ENCODE assay signal across 3 cellular contexts in the genomic region with DNA sequence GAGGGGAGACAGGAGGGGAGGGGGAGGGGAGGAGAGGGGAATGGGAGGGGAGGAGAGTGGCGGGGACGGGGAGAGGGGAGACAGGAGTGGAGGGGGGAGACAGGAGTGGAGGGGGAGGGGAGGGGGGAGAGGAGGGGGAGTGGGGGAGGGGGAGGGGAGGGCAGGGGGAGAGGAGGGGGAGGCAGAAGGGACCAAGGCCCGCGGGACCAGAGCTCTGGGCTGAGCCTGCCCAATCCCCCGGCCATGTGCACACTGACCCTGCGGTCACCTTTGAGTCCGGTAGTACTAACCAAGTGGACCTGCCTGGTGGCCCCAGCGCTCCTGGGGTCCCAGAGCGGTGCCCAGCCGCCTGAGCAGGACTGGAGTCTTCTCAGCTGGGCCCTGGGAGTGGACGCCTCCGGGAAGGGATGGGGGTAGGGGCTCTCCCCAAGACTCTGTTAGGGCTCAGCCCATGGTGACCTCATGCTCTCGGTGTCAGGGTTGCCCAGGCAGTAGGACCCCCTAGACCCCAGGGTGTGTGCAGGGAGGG.
TF ChIP-seq lines count a peak whose summit lies in the region.

No MANE protein-coding gene starts in this region.

TF ChIP-seq in HEK293, 187 proteins besides CTCF, POLR2A, EP300 and RAD21:
- TF ChIP-seq BCL11A (tag by site-specific recombination; IDR thresholded peaks at IDR 0.05; ENCODE audit: low read depth), result peak; percentile 12; the same call in 1 of the 2 replicates
- TF ChIP-seq, protein P1, sequence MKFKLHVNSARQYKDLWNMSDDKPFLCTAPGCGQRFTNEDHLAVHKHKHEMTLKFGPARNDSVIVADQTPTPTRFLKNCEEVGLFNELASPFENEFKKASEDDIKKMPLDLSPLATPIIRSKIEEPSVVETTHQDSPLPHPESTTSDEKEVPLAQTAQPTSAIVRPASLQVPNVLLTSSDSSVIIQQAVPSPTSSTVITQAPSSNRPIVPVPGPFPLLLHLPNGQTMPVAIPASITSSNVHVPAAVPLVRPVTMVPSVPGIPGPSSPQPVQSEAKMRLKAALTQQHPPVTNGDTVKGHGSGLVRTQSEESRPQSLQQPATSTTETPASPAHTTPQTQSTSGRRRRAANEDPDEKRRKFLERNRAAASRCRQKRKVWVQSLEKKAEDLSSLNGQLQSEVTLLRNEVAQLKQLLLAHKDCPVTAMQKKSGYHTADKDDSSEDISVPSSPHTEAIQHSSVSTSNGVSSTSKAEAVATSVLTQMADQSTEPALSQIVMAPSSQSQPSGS (tag by site-specific recombination; IDR thresholded peaks at IDR 0.05; ENCODE audit: low read depth), result no peak
TF ChIP-seq in HEK293: peak in this region for 1.

TF ChIP-seq in K562, 482 proteins besides CTCF, POLR2A, EP300 and RAD21:
- no peak for TF ChIP-seq ZNF212 (CRISPR knock-in tag; IDR thresholded peaks at IDR 0.05)
- no peak for TF ChIP-seq RBFOX2 (IDR thresholded peaks at IDR 0.05; ENCODE audit: low read depth, low read length)
- TF ChIP-seq PCBP1 (IDR thresholded peaks at IDR 0.05; ENCODE audit: low read depth, low read length, poor library complexity, severe bottlenecking), result peak; percentile 94
- no peak for TF ChIP-seq TSC22D4 (tag; IDR thresholded peaks at IDR 0.05)
- no peak for TF ChIP-seq ZNF584 (CRISPR knock-in tag; IDR thresholded peaks at IDR 0.05; ENCODE audit: low read depth)

TF ChIP-seq in neural cell, 6 proteins besides CTCF, POLR2A, EP300 and RAD21:
- TF ChIP-seq MXI1 (conservative IDR thresholded peaks at IDR 0.05; ENCODE audit: poor library complexity, severe bottlenecking), result no peak
- TF ChIP-seq SMC3 (conservative IDR thresholded peaks at IDR 0.05; ENCODE audit: poor library complexity), result no peak
- TF ChIP-seq EZH2 (IDR thresholded peaks at IDR 0.05; ENCODE audit: borderline replicate concordance, insufficient read depth, low read length, poor library complexity, severe bottlenecking), result no peak
- TF ChIP-seq, protein P2, sequence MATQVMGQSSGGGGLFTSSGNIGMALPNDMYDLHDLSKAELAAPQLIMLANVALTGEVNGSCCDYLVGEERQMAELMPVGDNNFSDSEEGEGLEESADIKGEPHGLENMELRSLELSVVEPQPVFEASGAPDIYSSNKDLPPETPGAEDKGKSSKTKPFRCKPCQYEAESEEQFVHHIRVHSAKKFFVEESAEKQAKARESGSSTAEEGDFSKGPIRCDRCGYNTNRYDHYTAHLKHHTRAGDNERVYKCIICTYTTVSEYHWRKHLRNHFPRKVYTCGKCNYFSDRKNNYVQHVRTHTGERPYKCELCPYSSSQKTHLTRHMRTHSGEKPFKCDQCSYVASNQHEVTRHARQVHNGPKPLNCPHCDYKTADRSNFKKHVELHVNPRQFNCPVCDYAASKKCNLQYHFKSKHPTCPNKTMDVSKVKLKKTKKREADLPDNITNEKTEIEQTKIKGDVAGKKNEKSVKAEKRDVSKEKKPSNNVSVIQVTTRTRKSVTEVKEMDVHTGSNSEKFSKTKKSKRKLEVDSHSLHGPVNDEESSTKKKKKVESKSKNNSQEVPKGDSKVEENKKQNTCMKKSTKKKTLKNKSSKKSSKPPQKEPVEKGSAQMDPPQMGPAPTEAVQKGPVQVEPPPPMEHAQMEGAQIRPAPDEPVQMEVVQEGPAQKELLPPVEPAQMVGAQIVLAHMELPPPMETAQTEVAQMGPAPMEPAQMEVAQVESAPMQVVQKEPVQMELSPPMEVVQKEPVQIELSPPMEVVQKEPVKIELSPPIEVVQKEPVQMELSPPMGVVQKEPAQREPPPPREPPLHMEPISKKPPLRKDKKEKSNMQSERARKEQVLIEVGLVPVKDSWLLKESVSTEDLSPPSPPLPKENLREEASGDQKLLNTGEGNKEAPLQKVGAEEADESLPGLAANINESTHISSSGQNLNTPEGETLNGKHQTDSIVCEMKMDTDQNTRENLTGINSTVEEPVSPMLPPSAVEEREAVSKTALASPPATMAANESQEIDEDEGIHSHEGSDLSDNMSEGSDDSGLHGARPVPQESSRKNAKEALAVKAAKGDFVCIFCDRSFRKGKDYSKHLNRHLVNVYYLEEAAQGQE (IDR thresholded peaks at IDR 0.05; ENCODE audit: borderline replicate concordance), result no peak
- TF ChIP-seq POLR2AphosphoS5 (IDR thresholded peaks at IDR 0.05), result no peak
- no peak for TF ChIP-seq TAF1 (IDR thresholded peaks at IDR 0.05; ENCODE audit: low read depth)
